ENCODE assay signal across 6 cellular contexts in the genomic region with DNA sequence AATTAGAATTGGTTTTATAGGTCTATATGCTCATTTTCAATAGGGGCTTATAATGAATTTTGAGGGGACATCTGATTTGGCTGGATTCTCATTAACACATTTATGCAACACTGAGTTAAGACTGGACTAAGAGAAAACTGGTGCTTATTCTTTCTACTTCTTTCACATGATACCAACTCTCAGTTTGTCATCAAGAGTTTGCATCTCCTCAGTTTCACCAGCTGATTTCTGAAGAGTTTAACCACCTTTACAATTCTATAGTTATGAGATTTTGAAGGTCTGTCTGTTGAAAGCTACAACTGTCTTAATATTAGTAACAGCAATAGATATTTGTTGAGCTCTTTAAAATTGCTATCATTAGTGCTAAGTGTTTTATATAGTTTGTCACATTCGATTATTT.
"Had no signal": no experiment of that assay in that cellular context is flagged by ENCODE, and none has a peak within 500 bp of the region (broad histone marks: within the 10 kb centered on the region; RNA-seq: fewer than 3 reads in every experiment).

No MANE protein-coding gene starts in this region.

- H3K4me2 ChIP-seq: GM23338 had no signal

- DNase-seq: H9, HCEC 1CT, IMR-90, KG1 had no signal

- ATAC-seq: GM23338, K562 had no signal

- H3K4me3 ChIP-seq: GM23338, K562 had no signal

- H2AFZ ChIP-seq: GM23338 had no signal
